In genomic region chr20:57480444-57481152, GRCh38 we compare ENCODE assay signal across 8 cellular contexts. TPM values are rescaled to one million over a fixed set of nuclear protein-coding genes. Genes with fewer than 3 reads are reported as not detected.
A peak's percentile ranks its signal among the peaks of the same experiment; 100 is the strongest.
DNase-seq lines count a peak whose midpoint lies in the region; ATAC-seq and TF ChIP-seq lines count a peak whose summit lies in the region.

No MANE protein-coding gene starts in this region.

- TF ChIP-seq CTCF in activated B cell treated with CpG ODN at 0.5 μM for 24 hours (IDR thresholded peaks at IDR 0.05) (no peak), ovary (IDR thresholded peaks at IDR 0.05) (no peak)

- no peaks in the 10 kb centered on the region for H3K36me3 ChIP-seq in rectal smooth muscle tissue (ENCODE audit: control insufficient read depth, insufficient read depth, low read length)
- H3K36me3 ChIP-seq in ovary, result no peaks in the 10 kb centered on the region

- no peak for TF ChIP-seq EP300 in ovary (IDR thresholded peaks at IDR 0.05)

- H3K4me3 ChIP-seq in rectal smooth muscle tissue (ENCODE audit: low read length) (peak overlapping the region; percentile 31), ovary (no peak overlapping the region)

- H3K9ac ChIP-seq in rectal smooth muscle tissue (ENCODE audit: low read length), result no peak overlapping the region

- DNase-seq in activated effector memory CD4-positive, alpha-beta T cell treated with anti-CD3 and anti-CD28 coated beads, Interleukin-2, amount 50 U/mL, for 16 hours, result peak; percentile 46
- no peak for DNase-seq in activated effector memory CD4-positive, alpha-beta T cell treated with Interleukin-2 at 50 U/mL for 16 hours
- DNase-seq in activated B cell treated with CpG ODN at 0.5 μM for 24 hours (peak; percentile 64), kidney tubule cell (ENCODE audit: low spot score) (no peak), GDM1 (lab: John Stamatoyannopoulos, UW) (no peak), ovary (no peak)

- H3K27ac ChIP-seq in rectal smooth muscle tissue (ENCODE audit: low read depth, low read length) (peak overlapping the region; percentile 85), ovary (no peak overlapping the region)

- no peaks in the 10 kb centered on the region for H3K9me3 Mint-ChIP-seq in activated B cell treated with CpG ODN at 0.5 μM for 24 hours

- peak overlapping the region; percentile 81 for H3K27ac Mint-ChIP-seq in activated B cell treated with CpG ODN at 0.5 μM for 24 hours

- H3K27me3 ChIP-seq in rectal smooth muscle tissue (ENCODE audit: control insufficient read depth, insufficient read depth, low read length) (no peaks in the 10 kb centered on the region), ovary (no peaks in the 10 kb centered on the region)

- intact Hi-C loops in activated B cell treated with CpG ODN at 0.5 μM for 24 hours (cut with micrococcal nuclease) (loop anchor here (1.0 to 10.0 kb wide), 8 partner anchors 14 to 1524 kb away; partner anchors contain the start of gene CTSZ), ovary (cut with DNase I) (no loop called here)

- H3K27me3 Mint-ChIP-seq in activated B cell treated with CpG ODN at 0.5 μM for 24 hours, result no peaks in the 10 kb centered on the region

- CTCF ChIA-PET in activated B cell treated with CpG ODN at 0.5 μM for 24 hours (lab: Charles Lee), result interaction anchor here (1.0 to 3.2 kb wide), 4 partner anchors 13 to 93 kb away, joined by 4 to 8 read pairs (median 6); no protein-coding TSS in a partner anchor

- peaks cover 15% of the 10 kb centered on the region for H3K4me1 ChIP-seq in rectal smooth muscle tissue (ENCODE audit: control insufficient read depth, insufficient read depth, low read length)
- no peaks in the 10 kb centered on the region for H3K4me1 ChIP-seq in ovary (ENCODE audit: insufficient read depth)

- H3K9me3 ChIP-seq in ovary, result no peaks in the 10 kb centered on the region

- no peak for TF ChIP-seq POLR2A in ovary (IDR thresholded peaks at IDR 0.05)

- H3K4me1 Mint-ChIP-seq in activated B cell treated with CpG ODN at 0.5 μM for 24 hours, result peaks cover 82% of the 10 kb centered on the region

- no peaks in the 10 kb centered on the region for H3K36me3 Mint-ChIP-seq in activated B cell treated with CpG ODN at 0.5 μM for 24 hours (ENCODE audit: low read depth)

- ATAC-seq in HG03064 (IDR thresholded peaks at IDR 0.05; ENCODE audit: low read depth, unreplicated experiment), result peak; percentile 49
- ATAC-seq in activated B cell treated with CpG ODN at 0.5 μM for 24 hours (ENCODE audit: low read depth), result peak; percentile 69

- peak overlapping the region; percentile 73 for H3K4me3 Mint-ChIP-seq in activated B cell treated with CpG ODN at 0.5 μM for 24 hours

- WGBS in ovary, 3 donors, result 51 to 69% (median 62%) methylated on average over 17 of the region's 17 CpGs

- POLR2A ChIA-PET in activated B cell treated with CpG ODN at 0.5 μM for 24 hours (lab: Charles Lee), result interaction anchor here (0.7 to 6.2 kb wide), 11 partner anchors 8 to 788 kb away, joined by 3 to 73 read pairs (median 5); partner anchors contain the start of genes RBM38 and ZBP1

RNA-seq across cellular contexts. Expression of gene CTCFL, which starts 44.3 kb away (rescaled TPM):
- total RNA-seq in activated B cell treated with CpG ODN at 0.5 μM for 24 hours (not detected in 2 replicates), ovary (under 1 TPM in 2 of 7 donors, not detected in 5; 0.28 to 0.92 TPM)
- under 1 TPM; 0.01 to 0.07 TPM for polyA plus RNA-seq in ovary

Comparison
In these comparisons a context has a peak if more than half of its experiments do, and no peak if none do; other contexts are left out.
1. DNase-seq: peak in activated effector memory CD4-positive, alpha-beta T cell treated with anti-CD3 and anti-CD28 coated beads, Interleukin-2, amount 50 U/mL, for 16 hours (single experiment) and activated B cell treated with CpG ODN at 0.5 μM for 24 hours (single experiment); none in activated effector memory CD4-positive, alpha-beta T cell treated with Interleukin-2 at 50 U/mL for 16 hours (single experiment), kidney tubule cell (single experiment), GDM1 (single experiment) and ovary (0 of 5).